ENCODE assay signal across 11 cellular contexts in the genomic region with DNA sequence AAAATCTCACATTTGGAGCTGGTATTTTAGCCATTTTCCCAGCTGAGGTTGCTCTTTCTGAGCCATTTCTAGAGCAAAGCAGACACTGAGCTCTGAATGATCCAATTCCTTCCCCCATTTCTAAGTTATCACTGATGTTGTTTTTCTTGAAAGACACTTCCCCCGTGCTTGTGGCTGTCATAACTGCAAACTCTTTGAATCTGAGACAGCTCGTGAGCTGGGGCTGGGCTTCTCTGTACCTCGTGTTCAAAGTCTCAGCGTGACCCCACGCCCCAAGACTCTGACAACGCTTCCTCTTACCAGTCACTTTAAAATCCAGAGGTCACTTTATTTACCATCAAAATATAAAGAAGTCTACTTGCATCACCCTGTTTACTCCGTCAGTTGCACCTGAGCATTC. TPM values are rescaled to one million over a fixed set of nuclear protein-coding genes. Genes with fewer than 3 reads are reported as not detected.
DNase-seq lines count a peak whose midpoint lies in the region; ATAC-seq and TF ChIP-seq lines count a peak whose summit lies in the region.
"Had no signal": no experiment of that assay in that cellular context is flagged by ENCODE, and none has a peak within 500 bp of the region (broad histone marks: within the 10 kb centered on the region; RNA-seq: fewer than 3 reads in every experiment).

No MANE protein-coding gene starts in this region.

- H3K23ac ChIP-seq in mesendoderm (ENCODE audit: low read length), result no peak overlapping the region

- H3K4me2 ChIP-seq in mesendoderm (ENCODE audit: low read length), result no peak overlapping the region

- peak; percentile 48 for ATAC-seq in activated T-helper 17 cell treated with anti-CD3 and anti-CD28 coated beads, Interleukin-2, amount 50 U/mL, for 72 hours (replicated peaks)
- no peak for ATAC-seq in foreskin keratinocyte
- no peak for ATAC-seq in HG02623 (IDR thresholded peaks at IDR 0.05; ENCODE audit: unreplicated experiment)

- peaks cover 22% of the 10 kb centered on the region for H3K36me3 Mint-ChIP-seq in activated T-helper 17 cell treated with anti-CD3 and anti-CD28 coated beads, Interleukin-2, amount 50 U/mL, for 72 hours (ENCODE audit: low read depth)

- H3K36me3 ChIP-seq in mesodermal cell (ENCODE audit: control insufficient read depth, insufficient read depth, low read length) (peaks cover 3% of the 10 kb centered on the region), transverse colon (no peaks in the 10 kb centered on the region), mesendoderm (ENCODE audit: control insufficient read depth, insufficient read depth, low read length) (no peaks in the 10 kb centered on the region)

- no peak overlapping the region for H3K18ac ChIP-seq in mesendoderm (ENCODE audit: low read length)

- no peaks in the 10 kb centered on the region for H3K9me3 ChIP-seq in mesodermal cell (ENCODE audit: control insufficient read depth, low read length)
- no peaks in the 10 kb centered on the region for H3K9me3 ChIP-seq in transverse colon

- 90 to 98% methylated on average over 6 of the region's 7 CpGs for WGBS in mesodermal cell (ENCODE audit: insufficient coverage in 2 of 2), 2 experiments
- 35 to 54% methylated on average over 7 of the region's 7 CpGs for WGBS in transverse colon (ENCODE audit: low coverage in 1 of 2), 2 donors
- WGBS in mesendoderm (ENCODE audit: extremely low coverage, insufficient coverage, low lambda C conversion rate), result no CpG with 5 or more reads among the region's 7 CpGs

- no peak overlapping the region for H3K56ac ChIP-seq in mesendoderm (ENCODE audit: low read length)

- H2BK5ac ChIP-seq in mesendoderm (ENCODE audit: low read length), result no peak overlapping the region

- H3K79me1 ChIP-seq in mesendoderm (ENCODE audit: low read length), result no peaks in the 10 kb centered on the region

- TF ChIP-seq CTCF in transverse colon (IDR thresholded peaks at IDR 0.05) (no peak), foreskin keratinocyte (conservative IDR thresholded peaks at IDR 0.05) (no peak)

- no peak overlapping the region for H4K8ac ChIP-seq in mesendoderm (ENCODE audit: low read depth, low read length)

- TF ChIP-seq POLR2A in transverse colon (IDR thresholded peaks at IDR 0.05), result no peak

- H3K4me3 ChIP-seq in mesodermal cell (ENCODE audit: extremely low read depth, insufficient read depth, low read length, poor library complexity, severe bottlenecking) (no peak overlapping the region), transverse colon (no peak overlapping the region), mesendoderm (ENCODE audit: low read length) (no peak overlapping the region)

- H3K4ac ChIP-seq in mesendoderm (ENCODE audit: low read depth, low read length), result no peak overlapping the region

- intact Hi-C loops in transverse colon (cut with DNase I; ENCODE audit: low total_unique reads), result no loop called here

- peaks cover 86% of the 10 kb centered on the region for H3K4me1 Mint-ChIP-seq in activated T-helper 17 cell treated with anti-CD3 and anti-CD28 coated beads, Interleukin-2, amount 50 U/mL, for 72 hours
- H3K4me1 Mint-ChIP-seq: memory B cell had no signal

- H2BK15ac ChIP-seq in mesendoderm (replicated peaks; ENCODE audit: low read depth), result no peak overlapping the region

- in situ Hi-C loops in transverse colon (cut with MboI; ENCODE audit: low pct_ligation_motif_present in 1 of 4, low pct_unique_long_range_greater_than_20kb in 1 of 4, low sequenced_read_pairs in 3 of 4), result no loop called here

- H3K27me3 ChIP-seq in transverse colon (no peaks in the 10 kb centered on the region), foreskin keratinocyte (no peaks in the 10 kb centered on the region), mesendoderm (ENCODE audit: insufficient read depth, low read length, poor library complexity) (no peaks in the 10 kb centered on the region)

- peak overlapping the region; percentile 80 for H3K27ac Mint-ChIP-seq in activated T-helper 17 cell treated with anti-CD3 and anti-CD28 coated beads, Interleukin-2, amount 50 U/mL, for 72 hours
- H3K27ac Mint-ChIP-seq: memory B cell had no signal

- no peak overlapping the region for H2BK120ac ChIP-seq in mesendoderm (ENCODE audit: low read depth, low read length)

- peak overlapping the region; percentile 71 for H3K4me3 Mint-ChIP-seq in activated T-helper 17 cell treated with anti-CD3 and anti-CD28 coated beads, Interleukin-2, amount 50 U/mL, for 72 hours
- H3K4me3 Mint-ChIP-seq: memory B cell had no signal

- DNase-seq in activated CD8-positive, alpha-beta memory T cell treated with anti-CD3 and anti-CD28 coated beads for 24 hours, result peak; percentile 61
- no peak for DNase-seq in activated CD8-positive, alpha-beta memory T cell treated with anti-CD3 and anti-CD28 coated beads, Interleukin-2, amount 50 U/mL, for 48 hours
- DNase-seq in transverse colon (peak; percentile 29), foreskin keratinocyte (no peak), mesendoderm (no peak)

- H4K5ac ChIP-seq in mesendoderm (ENCODE audit: low read length), result no peak overlapping the region

- no peaks in the 10 kb centered on the region for H3K27me3 Mint-ChIP-seq in activated T-helper 17 cell treated with anti-CD3 and anti-CD28 coated beads, Interleukin-2, amount 50 U/mL, for 72 hours
- H3K27me3 Mint-ChIP-seq: memory B cell had no signal

- TF ChIP-seq EP300 in transverse colon (IDR thresholded peaks at IDR 0.05; ENCODE audit: low read depth), result no peak

- H3K9me3 Mint-ChIP-seq in activated T-helper 17 cell treated with anti-CD3 and anti-CD28 coated beads, Interleukin-2, amount 50 U/mL, for 72 hours, result no peaks in the 10 kb centered on the region
- H3K9me3 Mint-ChIP-seq: memory B cell had no signal

- H3K27ac ChIP-seq in mesodermal cell (ENCODE audit: low read depth, low read length, severe bottlenecking), result peak overlapping the region; percentile 41
- peak overlapping the region; percentile 7 to 45 (median 35) for H3K27ac ChIP-seq in transverse colon
- H3K27ac ChIP-seq in foreskin keratinocyte, result no peak overlapping the region
- H3K27ac ChIP-seq in mesendoderm (ENCODE audit: low read depth, low read length), result no peak overlapping the region

- no peak overlapping the region for H3K9ac ChIP-seq in mesendoderm (ENCODE audit: low read length)

- H2AK5ac ChIP-seq in mesendoderm (ENCODE audit: low read length), result no peak overlapping the region

- no peaks in the 10 kb centered on the region for H3K79me2 ChIP-seq in mesendoderm (ENCODE audit: control insufficient read depth, insufficient read depth, low read length)

- peaks cover 14% of the 10 kb centered on the region for H3K4me1 ChIP-seq in mesodermal cell (ENCODE audit: control insufficient read depth, insufficient read depth, low read length, poor library complexity, severe bottlenecking)
- peaks cover 5 to 27% (median 15%) of the 10 kb centered on the region in 4 donors for H3K4me1 ChIP-seq in transverse colon
- no peaks in the 10 kb centered on the region for H3K4me1 ChIP-seq in foreskin keratinocyte
- no peaks in the 10 kb centered on the region for H3K4me1 ChIP-seq in mesendoderm (ENCODE audit: control insufficient read depth, low read depth, low read length)

RNA-seq across cellular contexts. Expression of gene CDRT15, which starts 35.1 kb away (rescaled TPM):
- total RNA-seq in activated T-helper 17 cell treated with anti-CD3 and anti-CD28 coated beads, Interleukin-2, amount 50 U/mL, for 72 hours, result not detected
- polyA plus RNA-seq in mesodermal cell (2013, experiment 1 of 2), result not detected
- polyA plus RNA-seq in mesodermal cell (2013, experiment 2 of 2), result not detected
- total RNA-seq in transverse colon, result not detected
- not detected in 2 replicates for total RNA-seq in foreskin keratinocyte
- not detected in 2 replicates for polyA plus RNA-seq in foreskin keratinocyte
- not detected for polyA plus RNA-seq in mesendoderm (2013, experiment 1 of 2)
- not detected for polyA plus RNA-seq in mesendoderm (2013, experiment 2 of 2)
- total RNA-seq: dermis microvascular lymphatic vessel endothelial cell, renal cortical epithelial cell had no signal

Comparison
In these comparisons a context has a peak if more than half of its experiments do, and no peak if none do; other contexts are left out.
1. DNase-seq: peak in activated CD8-positive, alpha-beta memory T cell treated with anti-CD3 and anti-CD28 coated beads for 24 hours (single experiment) and transverse colon (single experiment); none in activated CD8-positive, alpha-beta memory T cell treated with anti-CD3 and anti-CD28 coated beads, Interleukin-2, amount 50 U/mL, for 48 hours (single experiment), foreskin keratinocyte (0 of 2) and mesendoderm (single experiment).
2. H3K27ac ChIP-seq: peak in mesodermal cell (single experiment) and transverse colon (4 of 4); none in foreskin keratinocyte (single experiment) and mesendoderm (single experiment).